ENCODE assay signal across 8 cellular contexts in the genomic region with DNA sequence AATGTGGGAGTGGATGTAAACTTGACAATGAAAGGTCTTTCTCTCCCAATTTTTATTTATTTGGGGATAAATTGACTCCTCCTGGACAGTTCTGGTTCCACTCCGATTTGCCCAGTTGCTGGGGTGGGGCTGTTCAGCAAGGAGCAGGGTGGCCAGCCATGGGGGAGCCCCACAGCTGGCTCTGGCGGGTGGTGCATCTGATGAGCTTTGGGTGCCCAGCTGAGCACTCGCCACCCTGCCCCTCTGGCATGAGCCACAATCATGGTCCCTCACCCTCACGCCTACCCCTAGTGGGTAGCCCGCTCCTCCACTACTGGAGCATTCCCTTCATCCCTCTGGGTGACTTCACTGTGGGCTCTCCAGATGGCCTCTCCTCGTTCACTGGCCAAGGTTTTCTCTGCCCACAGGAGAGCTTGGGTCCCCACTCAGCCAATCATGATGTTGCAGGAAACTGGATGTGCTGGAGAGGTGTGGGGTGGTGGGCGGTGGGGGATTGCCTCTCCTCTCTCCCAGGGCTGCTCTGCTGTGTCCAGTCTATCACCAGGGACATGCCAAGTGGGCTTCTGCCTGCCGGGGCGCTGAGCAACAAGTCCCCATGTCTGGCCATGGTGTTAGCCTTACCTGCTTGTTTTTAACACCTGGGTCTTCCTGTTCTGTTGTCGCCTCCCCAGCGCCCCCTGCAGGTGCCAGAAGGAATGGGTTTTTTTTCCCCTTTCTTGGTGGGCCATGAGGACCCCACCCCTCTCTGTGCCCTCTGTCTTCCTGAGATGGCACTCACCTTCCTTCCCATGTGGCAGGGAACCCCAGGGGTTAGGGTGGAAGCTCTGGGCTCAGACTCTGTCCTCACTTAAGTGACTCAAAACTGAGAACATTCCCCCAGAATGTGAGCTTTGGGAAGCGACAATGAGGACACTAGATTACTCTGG. TPM values are rescaled to one million over a fixed set of nuclear protein-coding genes. Genes with fewer than 3 reads are reported as not detected.
DNase-seq lines count a peak whose midpoint lies in the region; ATAC-seq and TF ChIP-seq lines count a peak whose summit lies in the region.

No MANE protein-coding gene starts in this region.

- H3K27me3 ChIP-seq in OCI-LY3 (ENCODE audit: low read depth, low read length) (peaks cover 54% of the 10 kb centered on the region), colonic mucosa (no peaks in the 10 kb centered on the region)

- H3K27ac Mint-ChIP-seq in progenitor cell of endocrine pancreas = no peak overlapping the region

- H3K36me3 ChIP-seq in OCI-LY3 (replicated peaks; ENCODE audit: low read depth, low read length) (no peaks in the 10 kb centered on the region), colonic mucosa (no peaks in the 10 kb centered on the region)

- H3K27me3 Mint-ChIP-seq in progenitor cell of endocrine pancreas = peaks cover 37% of the 10 kb centered on the region

- DNase-seq in ELF-1 (ENCODE audit: low read depth, low spot score) = peak; percentile 77
- peak; percentile 25 for DNase-seq in colonic mucosa
- peak; percentile 26 for DNase-seq in progenitor cell of endocrine pancreas (ENCODE audit: low spot score, unreplicated experiment)
- DNase-seq in HUDEP-2 (lab: John Stamatoyannopoulos, UW; ENCODE audit: unreplicated experiment in 76 of 76) = no peak
- no peak for DNase-seq in NCI-H1436 (lab: John Stamatoyannopoulos, UW)
- DNase-seq in NCI-H1694 treated with DMSO at 0.1 percent for 48 hours (lab: John Stamatoyannopoulos, UW) = no peak

- intact Hi-C loops in colonic mucosa (cut with DNase I) = no loop called here

- no peaks in the 10 kb centered on the region for H4K20me1 ChIP-seq in OCI-LY3 (ENCODE audit: insufficient read depth, low read length)

- no peaks in the 10 kb centered on the region for H3K79me2 ChIP-seq in OCI-LY3 (ENCODE audit: low read length)

- no peaks in the 10 kb centered on the region for H3K36me3 Mint-ChIP-seq in progenitor cell of endocrine pancreas (ENCODE audit: insufficient read depth)

- no peaks in the 10 kb centered on the region for H3K9me3 Mint-ChIP-seq in progenitor cell of endocrine pancreas (ENCODE audit: low read depth)

- peak overlapping the region; percentile 14 for H3K4me3 Mint-ChIP-seq in progenitor cell of endocrine pancreas (ENCODE audit: low read depth)

- no peak overlapping the region for H3K27ac ChIP-seq in OCI-LY3 (ENCODE audit: low read length)
- H3K27ac ChIP-seq in colonic mucosa = no peak overlapping the region

- ATAC-seq in HG03135 (IDR thresholded peaks at IDR 0.05; ENCODE audit: unreplicated experiment) = no peak

- no peak overlapping the region for H3K4me3 ChIP-seq in OCI-LY3 (ENCODE audit: low read length)
- no peak overlapping the region for H3K4me3 ChIP-seq in colonic mucosa

- TF ChIP-seq CTCF in OCI-LY3 (IDR thresholded peaks at IDR 0.05; ENCODE audit: low read depth, low read length) (peak; percentile 79), colonic mucosa (IDR thresholded peaks at IDR 0.05) (peak; percentile 67), progenitor cell of endocrine pancreas (IDR thresholded peaks at IDR 0.05; ENCODE audit: unreplicated experiment) (peak; percentile 77)

- H3K4me1 ChIP-seq in OCI-LY3 (ENCODE audit: low read length) (peaks cover 12% of the 10 kb centered on the region; the same call in 1 of the 2 replicates), colonic mucosa (peaks cover 5% of the 10 kb centered on the region)

- H3K9ac ChIP-seq in OCI-LY3 (ENCODE audit: low read length) (no peak overlapping the region), colonic mucosa (ENCODE audit: low read depth in 2 of 2, low read length in 2 of 2) (no peak overlapping the region)

- H3K4me2 ChIP-seq in OCI-LY3 (ENCODE audit: low read length) = no peak overlapping the region

- no peak overlapping the region for H2AFZ ChIP-seq in OCI-LY3 (ENCODE audit: low read depth, low read length)

- H3K9me3 ChIP-seq in OCI-LY3 (ENCODE audit: insufficient read depth, low read length) = no peaks in the 10 kb centered on the region
- no peaks in the 10 kb centered on the region for H3K9me3 ChIP-seq in colonic mucosa

- H3K4me1 Mint-ChIP-seq in progenitor cell of endocrine pancreas (ENCODE audit: low read depth) = peaks cover 1% of the 10 kb centered on the region

RNA-seq across cellular contexts. Expression of a gene that starts 3.4 kb away (rescaled TPM):
- total RNA-seq in colonic mucosa (under 1 TPM; 0.05 to 0.25 TPM), progenitor cell of endocrine pancreas (2.9 and 3.9 TPM in 2 replicates)

RNA-seq across cellular contexts. Expression of a gene that starts 42.6 kb away (rescaled TPM):
- total RNA-seq in colonic mucosa = under 1 TPM; 0.44 to 0.93 TPM
- total RNA-seq in progenitor cell of endocrine pancreas = 0.65 and 0.73 TPM in 2 replicates

Comparison
In these comparisons a context has a peak if more than half of its experiments do, and no peak if none do; other contexts are left out.
1. DNase-seq: peak in ELF-1 (single experiment), colonic mucosa (single experiment) and progenitor cell of endocrine pancreas (single experiment); none in HUDEP-2 (0 of 76), NCI-H1436 (single experiment) and NCI-H1694 treated with DMSO at 0.1 percent for 48 hours (single experiment).
2. Peak in every context shown above with its lines, with median percentiles within 50 percentile points of each other: CTCF ChIP-seq.